Comparison of ENCODE assay signal across 15 cellular contexts in genomic region chr2:159639712-159640111, GRCh38.
"Had no signal": no experiment of that assay in that cellular context is flagged by ENCODE, and none has a peak within 500 bp of the region (broad histone marks: within the 10 kb centered on the region; RNA-seq: fewer than 3 reads in every experiment).

No MANE protein-coding gene starts in this region.

- ATAC-seq: HepG2, SK-N-SH treated with all-trans-retinoic acid at 6 μM for 48 hours had no signal

- DNase-seq: IMR-90, NCI-H1092 treated with DMSO at 0.1 percent for 48 hours, NCI-H1436, NCI-H187, NCI-H2029 treated with DMSO at 0.1 percent for 48 hours, NCI-H2227 treated with DMSO at 0.1 percent for 48 hours, NCI-H446, NCI-H510A, NCI-H524 treated with DMSO at 0.1 percent for 48 hours, NCI-H69, NCI-H774, RPMI8226, SHP77 had no signal
